Comparison of ENCODE assay signal across 8 cellular contexts in the genomic region with DNA sequence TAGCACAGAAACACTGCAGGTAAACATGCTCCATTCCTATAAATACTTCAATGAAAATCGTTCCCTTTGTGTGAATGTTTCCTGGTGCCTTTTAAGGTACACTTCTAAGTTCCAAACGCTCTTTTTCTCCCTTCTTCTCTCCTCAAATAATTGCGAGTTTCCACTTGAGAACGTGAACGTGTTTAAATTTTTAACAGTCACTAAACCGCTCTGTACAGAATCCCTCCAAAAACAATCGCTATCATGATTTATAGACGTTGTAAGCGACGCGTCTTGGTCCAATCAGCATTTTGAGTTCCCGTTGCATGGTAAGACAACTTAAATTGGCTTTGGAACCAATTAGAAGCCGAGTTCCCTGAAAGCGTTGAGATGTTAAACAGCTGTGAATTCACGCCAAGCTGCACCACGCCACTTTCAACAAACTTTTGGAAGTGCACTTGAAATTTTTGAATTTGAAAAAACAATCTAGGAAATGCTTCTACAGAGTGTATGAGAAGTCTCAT. TPM values are rescaled to one million over a fixed set of nuclear protein-coding genes. Genes with fewer than 3 reads are reported as not detected.
DNase-seq lines count a peak whose midpoint lies in the region; ATAC-seq, FAIRE-seq and TF ChIP-seq lines count a peak whose summit lies in the region.

No MANE protein-coding gene starts in this region.

- no peak for TF ChIP-seq EP300 in gastroesophageal sphincter (IDR thresholded peaks at IDR 0.05)

- H3K27ac Mint-ChIP-seq in CD4-positive, CD25-positive, alpha-beta regulatory T cell, result peak overlapping the region in 2 of 3 donors; percentile 96 to 99

- TF ChIP-seq POLR2A in H54 (IDR thresholded peaks at IDR 0.05; ENCODE audit: low read depth, low read length) (no peak), gastroesophageal sphincter (IDR thresholded peaks at IDR 0.05) (no peak)

- H3K4me2 ChIP-seq in trophoblast cell (ENCODE audit: low read length), result peak overlapping the region; percentile 85

- H3K4me1 ChIP-seq in CD4-positive, CD25-positive, alpha-beta regulatory T cell (ENCODE audit: control insufficient read depth, insufficient read depth, low read length, poor library complexity, severe bottlenecking), result peaks cover 26% of the 10 kb centered on the region
- H3K4me1 ChIP-seq in gastroesophageal sphincter, result peaks cover 0 to 9% (median 4%) of the 10 kb centered on the region in 3 donors
- H3K4me1 ChIP-seq in trophoblast cell (ENCODE audit: control insufficient read depth in 1 of 2, insufficient read depth in 2 of 2, low read length in 2 of 2), result no peaks in the 10 kb centered on the region

- peak; percentile 26 to 32 for ATAC-seq in CD4-positive, CD25-positive, alpha-beta regulatory T cell (ENCODE audit: low read depth in 2 of 2)
- peak; percentile 38 to 41 for ATAC-seq in activated T-cell treated with anti-CD3 and anti-CD28 coated beads, Interleukin-2, amount 50 U/mL, for 4 hours
- no peak for ATAC-seq in gastroesophageal sphincter
- no peak for ATAC-seq in GM21528 (IDR thresholded peaks at IDR 0.05; ENCODE audit: low FRiP score, unreplicated experiment)
- ATAC-seq in GM21717 (IDR thresholded peaks at IDR 0.05; ENCODE audit: unreplicated experiment), result no peak

- H3K9ac ChIP-seq in trophoblast cell (ENCODE audit: low read length), result no peak overlapping the region

- no peak overlapping the region for H4K91ac ChIP-seq in trophoblast cell (ENCODE audit: low read depth, low read length)

- H3K23ac ChIP-seq in trophoblast cell (ENCODE audit: low read length), result no peak overlapping the region

- H2BK5ac ChIP-seq in trophoblast cell (ENCODE audit: low read depth, low read length, poor library complexity), result no peak overlapping the region

- H4K8ac ChIP-seq in trophoblast cell (ENCODE audit: low read depth, low read length), result no peak overlapping the region

- no peak overlapping the region for H3K27ac ChIP-seq in CD4-positive, CD25-positive, alpha-beta regulatory T cell (ENCODE audit: insufficient read depth, low read length, poor library complexity, severe bottlenecking)
- H3K27ac ChIP-seq in gastroesophageal sphincter (peak overlapping the region; percentile 87 to 96 (median 92)), trophoblast cell (ENCODE audit: low read depth, low read length) (no peak overlapping the region)

- H3K4ac ChIP-seq in trophoblast cell (ENCODE audit: low read depth, low read length), result no peak overlapping the region

- no peaks in the 10 kb centered on the region for H3K79me1 ChIP-seq in trophoblast cell (ENCODE audit: low read length)

- H3K4me1 Mint-ChIP-seq in CD4-positive, CD25-positive, alpha-beta regulatory T cell, result peaks cover 11 to 21% (median 19%) of the 10 kb centered on the region in 4 donors
- H3K4me1 Mint-ChIP-seq in activated T-cell treated with anti-CD3 and anti-CD28 coated beads, Interleukin-2, amount 50 U/mL, for 4 hours (ENCODE audit: low read depth), result peaks cover 19% of the 10 kb centered on the region

- H3K27me3 Mint-ChIP-seq in CD4-positive, CD25-positive, alpha-beta regulatory T cell, result peaks cover 64% of the 10 kb centered on the region
- H3K27me3 Mint-ChIP-seq in activated T-cell treated with anti-CD3 and anti-CD28 coated beads, Interleukin-2, amount 50 U/mL, for 4 hours (ENCODE audit: low read depth), result peaks cover 3% of the 10 kb centered on the region

- H3K4me3 ChIP-seq in CD4-positive, CD25-positive, alpha-beta regulatory T cell (ENCODE audit: low read depth, low read length), result peak overlapping the region; percentile 90
- H3K4me3 ChIP-seq in gastroesophageal sphincter (peak overlapping the region; percentile 60 to 93), trophoblast cell (ENCODE audit: low read depth, low read length) (peak overlapping the region; percentile 56)

- peak in 2 of 3 donors; percentile 44 to 74 for DNase-seq in CD4-positive, CD25-positive, alpha-beta regulatory T cell
- DNase-seq in H54 (ENCODE audit: insufficient read length, low spot score) (no peak), NCI-H510A (lab: John Stamatoyannopoulos, UW) (peak; percentile 7), trophoblast cell (peak; percentile 21 to 39)
- peak; percentile 11 for DNase-seq in activated T-cell treated with anti-CD3 and anti-CD28 coated beads, Interleukin-2, amount 50 U/mL, for 4 hours

- H2BK12ac ChIP-seq in trophoblast cell (ENCODE audit: low read length), result no peak overlapping the region

- H3K36me3 ChIP-seq in CD4-positive, CD25-positive, alpha-beta regulatory T cell (ENCODE audit: control insufficient read depth, insufficient read depth, low read length), result no peaks in the 10 kb centered on the region
- H3K36me3 ChIP-seq in gastroesophageal sphincter (no peaks in the 10 kb centered on the region), trophoblast cell (ENCODE audit: control insufficient read depth in 1 of 2, insufficient read depth in 2 of 2, low read length in 2 of 2) (no peaks in the 10 kb centered on the region)

- peak; percentile 97 for FAIRE-seq in H54 (lab: Jason Lieb, UNC)

- peaks cover 13% of the 10 kb centered on the region for H3K27me3 ChIP-seq in CD4-positive, CD25-positive, alpha-beta regulatory T cell (ENCODE audit: control insufficient read depth, insufficient read depth, low read length)
- H3K27me3 ChIP-seq in gastroesophageal sphincter (peaks cover 4% of the 10 kb centered on the region), trophoblast cell (ENCODE audit: insufficient read depth, low read length) (no peaks in the 10 kb centered on the region)

- H4K12ac ChIP-seq in trophoblast cell (ENCODE audit: low read depth, low read length), result no peak overlapping the region

- TF ChIP-seq CTCF in gastroesophageal sphincter (IDR thresholded peaks at IDR 0.05), result no peak

- H3K79me2 ChIP-seq in trophoblast cell (ENCODE audit: control insufficient read depth, insufficient read depth, low read length, poor library complexity), result no peaks in the 10 kb centered on the region

- peak overlapping the region; percentile 87 to 99 (median 92) for H3K4me3 Mint-ChIP-seq in CD4-positive, CD25-positive, alpha-beta regulatory T cell
- peak overlapping the region; percentile 90 for H3K4me3 Mint-ChIP-seq in activated T-cell treated with anti-CD3 and anti-CD28 coated beads, Interleukin-2, amount 50 U/mL, for 4 hours

- H3K14ac ChIP-seq in trophoblast cell (ENCODE audit: low read length), result no peak overlapping the region

- no peaks in the 10 kb centered on the region for H3K9me3 ChIP-seq in CD4-positive, CD25-positive, alpha-beta regulatory T cell (ENCODE audit: control insufficient read depth in 2 of 2, low read length in 2 of 2)
- no peaks in the 10 kb centered on the region for H3K9me3 ChIP-seq in gastroesophageal sphincter
- no peaks in the 10 kb centered on the region for H3K9me3 ChIP-seq in trophoblast cell (ENCODE audit: insufficient read depth, low read depth, low read length)

- 0 to 1% methylated on average over 12 to 16 of the region's 16 CpGs for WGBS in gastroesophageal sphincter (ENCODE audit: low coverage in 1 of 2), 2 donors
- WGBS in trophoblast cell (ENCODE audit: extremely low coverage, insufficient coverage, insufficient read length), result no CpG with 5 or more reads among the region's 16 CpGs

- no peak overlapping the region for H2BK120ac ChIP-seq in trophoblast cell (ENCODE audit: insufficient read depth, low read length, poor library complexity)

- H3K36me3 Mint-ChIP-seq in CD4-positive, CD25-positive, alpha-beta regulatory T cell, result peaks cover 4% of the 10 kb centered on the region
- H3K36me3 Mint-ChIP-seq in activated T-cell treated with anti-CD3 and anti-CD28 coated beads, Interleukin-2, amount 50 U/mL, for 4 hours (ENCODE audit: insufficient read depth), result no peaks in the 10 kb centered on the region

- peaks cover 0 to 4% (median 0%) of the 10 kb centered on the region in 7 donors for H3K9me3 Mint-ChIP-seq in CD4-positive, CD25-positive, alpha-beta regulatory T cell
- no peaks in the 10 kb centered on the region for H3K9me3 Mint-ChIP-seq in activated T-cell treated with anti-CD3 and anti-CD28 coated beads, Interleukin-2, amount 50 U/mL, for 4 hours

- no peak overlapping the region for H3K18ac ChIP-seq in trophoblast cell (ENCODE audit: low read length)

- no peak overlapping the region for H2AK5ac ChIP-seq in trophoblast cell (ENCODE audit: low read length)

- H2AFZ ChIP-seq in trophoblast cell (ENCODE audit: insufficient read depth, low read length, poor library complexity), result no peak overlapping the region

RNA-seq across cellular contexts. Expression of a gene that starts 12.6 kb away (rescaled TPM):
- not detected for total RNA-seq in CD4-positive, CD25-positive, alpha-beta regulatory T cell
- polyA plus RNA-seq in CD4-positive, CD25-positive, alpha-beta regulatory T cell, result not detected
- not detected for total RNA-seq in activated T-cell treated with anti-CD3 and anti-CD28 coated beads, Interleukin-2, amount 50 U/mL, for 4 hours
- not detected for total RNA-seq in gastroesophageal sphincter
- not detected in 2 replicates for polyA plus RNA-seq in trophoblast cell (2013)

Comparison
In these comparisons a context has a peak if more than half of its experiments do, and no peak if none do; other contexts are left out.
1. ATAC-seq: peak in CD4-positive, CD25-positive, alpha-beta regulatory T cell (2 of 2) and activated T-cell treated with anti-CD3 and anti-CD28 coated beads, Interleukin-2, amount 50 U/mL, for 4 hours (2 of 2); none in gastroesophageal sphincter (single experiment), GM21528 (single experiment) and GM21717 (single experiment).
2. H3K27ac ChIP-seq: peak in gastroesophageal sphincter (4 of 4); none in CD4-positive, CD25-positive, alpha-beta regulatory T cell (single experiment) and trophoblast cell (single experiment).
3. Peak in every context shown above with its lines, with median percentiles within 50 percentile points of each other: H3K4me3 ChIP-seq.